8 cellular contexts compared by ENCODE assay signal in genomic region chr9:127554966-127555829, GRCh38. TPM values are rescaled to one million over a fixed set of nuclear protein-coding genes. Genes with fewer than 3 reads are reported as not detected.
DNase-seq lines count a peak whose midpoint lies in the region; FAIRE-seq and TF ChIP-seq lines count a peak whose summit lies in the region.

No MANE protein-coding gene starts in this region.

- FAIRE-seq in G401.6 (lab: Jason Lieb, UNC): peak; percentile 68

- TF ChIP-seq CTCF in sigmoid colon (IDR thresholded peaks at IDR 0.05): no peak

- no peak for TF ChIP-seq EP300 in sigmoid colon (IDR thresholded peaks at IDR 0.05)

- DNase-seq in SK-N-MC (ENCODE audit: low read depth, low spot score) (no peak), sigmoid colon (no peak), GM19238 (ENCODE audit: insufficient read length, low spot score) (no peak), GF-D8 (lab: John Stamatoyannopoulos, UW) (no peak), NCI-H345 treated with DMSO at 0.1 percent for 48 hours (lab: John Stamatoyannopoulos, UW; ENCODE audit: unreplicated experiment) (no peak), mesenteric fat pad (ENCODE audit: low spot score) (no peak)

- TF ChIP-seq POLR2A in sigmoid colon (IDR thresholded peaks at IDR 0.05): no peak

- peaks cover 31 to 61% of the 10 kb centered on the region in 2 donors for H3K4me1 ChIP-seq in esophagus (ENCODE audit: control insufficient read depth in 2 of 2, insufficient read depth in 2 of 2, low read length in 1 of 2)
- peaks cover 0 to 79% (median 66%) of the 10 kb centered on the region in 4 donors for H3K4me1 ChIP-seq in sigmoid colon

- H3K9me3 ChIP-seq in SK-N-MC (ENCODE audit: low read depth, low read length): no peaks in the 10 kb centered on the region
- H3K9me3 ChIP-seq in esophagus (ENCODE audit: control insufficient read depth in 2 of 2, insufficient read depth in 1 of 2, low read depth in 1 of 2, low read length in 1 of 2): no peaks in the 10 kb centered on the region
- H3K9me3 ChIP-seq in sigmoid colon: no peaks in the 10 kb centered on the region

- H3K27me3 ChIP-seq in esophagus (ENCODE audit: control insufficient read depth in 1 of 2, insufficient read depth in 2 of 2, low read length in 2 of 2): no peaks in the 10 kb centered on the region
- no peaks in the 10 kb centered on the region for H3K27me3 ChIP-seq in sigmoid colon

- intact Hi-C loops in sigmoid colon (cut with DNase I): no loop called here

- H3K4me3 ChIP-seq in SK-N-MC: peak overlapping the region; percentile 33; the same call in 1 of the 2 replicates
- peak overlapping the region in 1 of 2 donors; percentile 17 for H3K4me3 ChIP-seq in esophagus (ENCODE audit: low read depth in 1 of 2, low read length in 2 of 2)
- no peak overlapping the region for H3K4me3 ChIP-seq in sigmoid colon

- no peaks in the 10 kb centered on the region; the same call in 1 of the 2 replicates for H3K36me3 ChIP-seq in SK-N-MC (ENCODE audit: insufficient read depth, low read length)
- peaks cover 8 to 28% of the 10 kb centered on the region in 2 donors for H3K36me3 ChIP-seq in esophagus (ENCODE audit: control insufficient read depth in 2 of 2, insufficient read depth in 2 of 2, low read length in 1 of 2)
- H3K36me3 ChIP-seq in sigmoid colon: peaks cover 0 to 11% (median under 1%) of the 10 kb centered on the region in 4 donors

- WGBS in esophagus, 2 donors: 54 to 61% methylated on average over 15 of the region's 15 CpGs
- 81 to 88% methylated on average over 15 of the region's 15 CpGs for WGBS in sigmoid colon, 2 donors

- H3K27ac ChIP-seq in SK-N-MC (peak overlapping the region; percentile 50; the same call in 1 of the 2 replicates), esophagus (ENCODE audit: low read depth in 2 of 2, low read length in 1 of 2) (peak overlapping the region; percentile 83 to 97), sigmoid colon (peak overlapping the region; percentile 66 to 93 (median 81))

- peak overlapping the region; percentile 32 for H3K9ac ChIP-seq in SK-N-MC (ENCODE audit: insufficient read length)

RNA-seq across cellular contexts. Expression of gene STXBP1, which starts 56.9 kb away (rescaled TPM):
- polyA plus RNA-seq in esophagus: 1 to 10 TPM; 4.7 to 7.1 TPM
- total RNA-seq in sigmoid colon: 10 to 100 TPM; 32.3 to 97.2 (median 41.0) TPM
- 1 to 10 TPM; 3.7 to 9.2 (median 9.0) TPM for polyA plus RNA-seq in sigmoid colon
- 77.0 TPM for total RNA-seq in mesenteric fat pad
